In genomic region chr11:47508595-47509555, GRCh38 we compare ENCODE assay signal across 9 cellular contexts. TPM values are rescaled to one million over a fixed set of nuclear protein-coding genes. Genes with fewer than 3 reads are reported as not detected.
DNase-seq lines count a peak whose midpoint lies in the region; ATAC-seq, FAIRE-seq and TF ChIP-seq lines count a peak whose summit lies in the region.
"Had no signal": no experiment of that assay in that cellular context is flagged by ENCODE, and none has a peak within 500 bp of the region (broad histone marks: within the 10 kb centered on the region; RNA-seq: fewer than 3 reads in every experiment).

No MANE protein-coding gene starts in this region.

- H3K4me1 ChIP-seq in HepG2 (ENCODE audit: insufficient read depth, low read length) = peaks cover 54% of the 10 kb centered on the region

- H3K9me3 ChIP-seq in SK-N-MC (ENCODE audit: low read depth, low read length) (no peaks in the 10 kb centered on the region), HepG2 (ENCODE audit: low read length) (no peaks in the 10 kb centered on the region)

- POLR2A ChIA-PET in HepG2 (lab: Yijun Ruan, JAX) = no interaction called here

- peak; percentile 6 for DNase-seq in stimulated activated CD4-positive, alpha-beta T cell treated with anti-CD3 and anti-CD28 coated beads, Interleukin-1b, Interleukin-23, amount 100 ng/mL, for 48 hours
- no peak for DNase-seq in stimulated activated CD4-positive, alpha-beta T cell treated with anti-CD3 and anti-CD28 coated beads, Interleukin-4, amount 100 ng/mL, for 1 hour
- DNase-seq in SK-N-MC (ENCODE audit: low read depth, low spot score) (no peak), HepG2 (ENCODE audit: low spot score) (no peak), DMS 273 (lab: John Stamatoyannopoulos, UW; ENCODE audit: unreplicated experiment) (no peak), islet precursor cell (no peak), ecto neural progenitor cell (ENCODE audit: low spot score) (no peak)

- TF ChIP-seq RAD21 in HepG2 (CRISPR knock-in tag; IDR thresholded peaks at IDR 0.05) = no peak

- no peak for FAIRE-seq in HepG2 (lab: Jason Lieb, UNC)

- H3K79me2 ChIP-seq in HepG2 (ENCODE audit: insufficient read depth, low read length) = peaks cover 84% of the 10 kb centered on the region

- no peaks in the 10 kb centered on the region for H3K27me3 ChIP-seq in HepG2 (ENCODE audit: control insufficient read depth in 1 of 2, insufficient read depth in 2 of 2, low read length in 2 of 2)

- H3K36me3 ChIP-seq in SK-N-MC (ENCODE audit: insufficient read depth, low read length) (no peaks in the 10 kb centered on the region), HepG2 (replicated peaks in 1 of 2; ENCODE audit: control insufficient read depth in 1 of 2, insufficient read depth in 2 of 2, low read length in 2 of 2) (peaks cover 0 to 3% of the 10 kb centered on the region in 2 experiments; a peak in 2 of 5 replicates)

- 94% methylated on average over 16 of the region's 16 CpGs for WGBS in HepG2 (ENCODE audit: low lambda C conversion rate)

- no TSS peak for BruUV-seq in HepG2 (replicated peaks; lab: Mats Ljungman, UMichigan)

- in situ Hi-C loops in HepG2 (cut with HindIII; ENCODE audit: extremely low pct_ligation_motif_present, low pct_unique_long_range_greater_than_20kb) = no loop called here

- H3K4me3 ChIP-seq in SK-N-MC = no peak overlapping the region
- no peak overlapping the region for H3K4me3 ChIP-seq in HepG2 (replicated peaks in 1 of 3; ENCODE audit: insufficient read depth in 1 of 3, low read depth in 2 of 3, low read length in 3 of 3)
- H3K4me3 ChIP-seq: lung had no signal

- intact Hi-C loops in HepG2 (cut with micrococcal nuclease; ENCODE audit: unreplicated experiment) = no loop called here

- TF ChIP-seq CTCF in HepG2 (CRISPR knock-in tag; IDR thresholded peaks at IDR 0.05) = no peak

- CTCF ChIA-PET in HepG2 (lab: Yijun Ruan, JAX; ENCODE audit: low intra/inter-chr PET ratio, low total read pairs) = no interaction called here

- H3K9ac ChIP-seq in SK-N-MC (ENCODE audit: insufficient read length) (no peak overlapping the region), HepG2 (ENCODE audit: insufficient read depth, low read depth, low read length) (no peak overlapping the region)

- ATAC-seq in HepG2 (peak; percentile 43), GM18907 (IDR thresholded peaks at IDR 0.05; ENCODE audit: unreplicated experiment) (no peak)

- TF ChIP-seq EP300 in HepG2 (IDR thresholded peaks at IDR 0.05; ENCODE audit: low read depth in 2 of 2, low read length in 2 of 2) (no peak), HepG2 (CRISPR knock-in tag; IDR thresholded peaks at IDR 0.05; ENCODE audit: borderline replicate concordance) (no peak)

- no peak for TF ChIP-seq POLR2A in HepG2 (IDR thresholded peaks at IDR 0.05; ENCODE audit: insufficient read depth in 1 of 2, low read depth in 2 of 2, low read length in 2 of 2)

- no peak overlapping the region for H2AFZ ChIP-seq in HepG2 (ENCODE audit: low read length)

- peak overlapping the region; percentile 10; the same call in 1 of the 2 replicates for H3K27ac ChIP-seq in SK-N-MC
- peak overlapping the region; percentile 8 for H3K27ac ChIP-seq in HepG2 (ENCODE audit: extremely low read length, insufficient read depth, low read length)

- H3K4me2 ChIP-seq in HepG2 (ENCODE audit: low read depth, low read length) = no peak overlapping the region

- peaks cover 54% of the 10 kb centered on the region for H4K20me1 ChIP-seq in HepG2 (ENCODE audit: insufficient read depth, low read length)

TF ChIP-seq in HepG2, 621 proteins besides CTCF, POLR2A, EP300 and RAD21 (continues in another document):
- TF ChIP-seq PREB (CRISPR knock-in tag; IDR thresholded peaks at IDR 0.05) = no peak
- TF ChIP-seq SP4 (CRISPR knock-in tag; IDR thresholded peaks at IDR 0.05) = no peak
- no peak for TF ChIP-seq DNMT3B (CRISPR knock-in tag; conservative IDR thresholded peaks at IDR 0.05)

RNA-seq across cellular contexts. Expression of gene CELF1, which starts 44.1 kb away (rescaled TPM):
- total RNA-seq in HepG2 (2016; rRNA removed; fragmentation: Illumina TruSeq; extraction: Trizol) = 80.1 and 93.4 TPM in 2 replicates
- 11.9 and 18.9 TPM in 2 replicates for total RNA-seq in HepG2 (2016; cell fraction: cytosol; rRNA removed; fragmentation: Illumina TruSeq; extraction: Trizol; ENCODE audit: low read depth)
- 79.6 and 87.8 TPM in 2 replicates for total RNA-seq in HepG2 (2016; cell fraction: insoluble cytoplasmic fraction; rRNA removed; fragmentation: Illumina TruSeq; extraction: Trizol)
- 21.9 and 25.0 TPM in 2 replicates for total RNA-seq in HepG2 (2016; cell fraction: membrane; rRNA removed; fragmentation: Illumina TruSeq; extraction: Trizol)
- 82.4 and 83.3 TPM in 2 replicates for total RNA-seq in HepG2 (2016; cell fraction: nucleus; rRNA removed; fragmentation: Illumina TruSeq; extraction: Trizol)
- polyA plus RNA-seq in HepG2 (2011; rRNA removed) = 69.0 and 70.4 TPM in 2 replicates
- 39.2 and 40.8 TPM in 2 replicates for polyA plus RNA-seq in HepG2 (2011; cell fraction: cytosol; rRNA removed)
- polyA plus RNA-seq in HepG2 (2011; cell fraction: nucleus; rRNA removed) = 119 and 122 TPM in 2 replicates
- polyA plus RNA-seq in HepG2 (2012) = 26.5 and 31.0 TPM in 2 replicates
- polyA plus RNA-seq in HepG2 (2016; cell fraction: cytosol; fragmentation: Illumina TruSeq; extraction: Trizol; ENCODE audit: low read depth) = 1.3 and 1.7 TPM in 2 replicates
- polyA plus RNA-seq in HepG2 (2016; cell fraction: insoluble cytoplasmic fraction; fragmentation: Illumina TruSeq; extraction: Trizol; ENCODE audit: low read depth) = 45.5 and 54.9 TPM in 2 replicates
- polyA plus RNA-seq in HepG2 (2016; cell fraction: membrane; fragmentation: Illumina TruSeq; extraction: Trizol; ENCODE audit: low read depth) = 4.2 and 6.0 TPM in 2 replicates
- 81.4 and 92.9 TPM in 2 replicates for polyA plus RNA-seq in HepG2 (2016; cell fraction: nucleus; fragmentation: Illumina TruSeq; extraction: Trizol; ENCODE audit: insufficient read depth, low read depth)
- polyA minus RNA-seq in HepG2 (2011; rRNA and poly(A)+ RNA removed; ENCODE audit: low replicate concordance) = 153 and 310 TPM in 2 replicates
- polyA minus RNA-seq in HepG2 (2011; cell fraction: cytosol; rRNA and poly(A)+ RNA removed) = 51.3 and 63.1 TPM in 2 replicates
- polyA minus RNA-seq in HepG2 (2011; cell fraction: nucleus; rRNA and poly(A)+ RNA removed) = 123 and 152 TPM in 2 replicates

RNA-seq across cellular contexts. Expression of gene PTPMT1, which starts 56.5 kb away (rescaled TPM):
- 91.5 and 129 TPM in 2 replicates for total RNA-seq in HepG2 (2016; rRNA removed; fragmentation: Illumina TruSeq; extraction: Trizol)
- 298 and 321 TPM in 2 replicates for total RNA-seq in HepG2 (2016; cell fraction: cytosol; rRNA removed; fragmentation: Illumina TruSeq; extraction: Trizol; ENCODE audit: low read depth)
- 81.6 and 129 TPM in 2 replicates for total RNA-seq in HepG2 (2016; cell fraction: insoluble cytoplasmic fraction; rRNA removed; fragmentation: Illumina TruSeq; extraction: Trizol)
- 276 and 295 TPM in 2 replicates for total RNA-seq in HepG2 (2016; cell fraction: membrane; rRNA removed; fragmentation: Illumina TruSeq; extraction: Trizol)
- total RNA-seq in HepG2 (2016; cell fraction: nucleus; rRNA removed; fragmentation: Illumina TruSeq; extraction: Trizol) = 68.5 and 73.1 TPM in 2 replicates
- polyA plus RNA-seq in HepG2 (2011; rRNA removed) = 55.6 and 59.4 TPM in 2 replicates
- 75.6 and 88.6 TPM in 2 replicates for polyA plus RNA-seq in HepG2 (2011; cell fraction: cytosol; rRNA removed)
- polyA plus RNA-seq in HepG2 (2011; cell fraction: nucleus; rRNA removed) = 25.5 and 28.0 TPM in 2 replicates
- polyA plus RNA-seq in HepG2 (2012) = 46.9 and 52.6 TPM in 2 replicates
- 363 and 406 TPM in 2 replicates for polyA plus RNA-seq in HepG2 (2016; cell fraction: cytosol; fragmentation: Illumina TruSeq; extraction: Trizol; ENCODE audit: low read depth)
- polyA plus RNA-seq in HepG2 (2016; cell fraction: insoluble cytoplasmic fraction; fragmentation: Illumina TruSeq; extraction: Trizol; ENCODE audit: low read depth) = 80.1 and 94.0 TPM in 2 replicates
- polyA plus RNA-seq in HepG2 (2016; cell fraction: membrane; fragmentation: Illumina TruSeq; extraction: Trizol; ENCODE audit: low read depth) = 256 and 270 TPM in 2 replicates
- 125 and 127 TPM in 2 replicates for polyA plus RNA-seq in HepG2 (2016; cell fraction: nucleus; fragmentation: Illumina TruSeq; extraction: Trizol; ENCODE audit: insufficient read depth, low read depth)
- polyA minus RNA-seq in HepG2 (2011; rRNA and poly(A)+ RNA removed; ENCODE audit: low replicate concordance) = 42.4 and 68.4 TPM in 2 replicates
- 19.5 and 22.2 TPM in 2 replicates for polyA minus RNA-seq in HepG2 (2011; cell fraction: cytosol; rRNA and poly(A)+ RNA removed)
- polyA minus RNA-seq in HepG2 (2011; cell fraction: nucleus; rRNA and poly(A)+ RNA removed) = 21.8 and 25.0 TPM in 2 replicates

RNA-seq across cellular contexts. Expression of gene RAPSN, which starts 59.9 kb away (rescaled TPM):
- 0.60 and 1.2 TPM in 2 replicates for total RNA-seq in HepG2 (2016; rRNA removed; fragmentation: Illumina TruSeq; extraction: Trizol)
- total RNA-seq in HepG2 (2016; cell fraction: cytosol; rRNA removed; fragmentation: Illumina TruSeq; extraction: Trizol; ENCODE audit: low read depth) = 0.91 and 1.4 TPM in 2 replicates
- 1.0 and 1.7 TPM in 2 replicates for total RNA-seq in HepG2 (2016; cell fraction: insoluble cytoplasmic fraction; rRNA removed; fragmentation: Illumina TruSeq; extraction: Trizol)
- total RNA-seq in HepG2 (2016; cell fraction: membrane; rRNA removed; fragmentation: Illumina TruSeq; extraction: Trizol) = 1.2 and 1.4 TPM in 2 replicates
- 0.72 and 1.2 TPM in 2 replicates for total RNA-seq in HepG2 (2016; cell fraction: nucleus; rRNA removed; fragmentation: Illumina TruSeq; extraction: Trizol)
- polyA plus RNA-seq in HepG2 (2011; rRNA removed) = 0.15 and 0.40 TPM in 2 replicates
- polyA plus RNA-seq in HepG2 (2011; cell fraction: cytosol; rRNA removed) = 0.13 and 0.14 TPM in 2 replicates
- 0.77 and 1.1 TPM in 2 replicates for polyA plus RNA-seq in HepG2 (2011; cell fraction: nucleus; rRNA removed)
- polyA plus RNA-seq in HepG2 (2012) = 0.79 and 0.80 TPM in 2 replicates
- 0.51 and 1.2 TPM in 2 replicates for polyA plus RNA-seq in HepG2 (2016; cell fraction: cytosol; fragmentation: Illumina TruSeq; extraction: Trizol; ENCODE audit: low read depth)
- polyA plus RNA-seq in HepG2 (2016; cell fraction: insoluble cytoplasmic fraction; fragmentation: Illumina TruSeq; extraction: Trizol; ENCODE audit: low read depth) = 0.83 and 0.93 TPM in 2 replicates
- 0.44 TPM in 1 of 2 replicates, not detected in the other for polyA plus RNA-seq in HepG2 (2016; cell fraction: membrane; fragmentation: Illumina TruSeq; extraction: Trizol; ENCODE audit: low read depth)
- 2.3 and 3.6 TPM in 2 replicates for polyA plus RNA-seq in HepG2 (2016; cell fraction: nucleus; fragmentation: Illumina TruSeq; extraction: Trizol; ENCODE audit: insufficient read depth, low read depth)
- polyA minus RNA-seq in HepG2 (2011; rRNA and poly(A)+ RNA removed; ENCODE audit: low replicate concordance) = 0.16 and 0.64 TPM in 2 replicates
- polyA minus RNA-seq in HepG2 (2011; cell fraction: cytosol; rRNA and poly(A)+ RNA removed) = not detected in 2 replicates
- 0.75 and 1.2 TPM in 2 replicates for polyA minus RNA-seq in HepG2 (2011; cell fraction: nucleus; rRNA and poly(A)+ RNA removed)
